ENCODE assay signal across 8 cellular contexts in genomic region chr18:3262234-3263171, GRCh38. TPM values are rescaled to one million over a fixed set of nuclear protein-coding genes. Genes with fewer than 3 reads are reported as not detected.
A peak's percentile ranks its signal among the peaks of the same experiment; 100 is the strongest.
DNase-seq lines count a peak whose midpoint lies in the region; ATAC-seq and TF ChIP-seq lines count a peak whose summit lies in the region.

No MANE protein-coding gene starts in this region.

- no peak for TF ChIP-seq CTCF in cardiac fibroblast (IDR thresholded peaks at IDR 0.05; ENCODE audit: low read depth, low read length)

- ATAC-seq in HG03039 (IDR thresholded peaks at IDR 0.05; ENCODE audit: unreplicated experiment) (peak; percentile 34), SK-N-SH treated with all-trans-retinoic acid at 6 μM for 48 hours (peak; percentile 47), left lobe of liver (peak; percentile 55)

- peak overlapping the region; percentile 94 for H3K27ac Mint-ChIP-seq in stimulated activated naive CD8-positive, alpha-beta T cell treated with anti-CD3 and anti-CD28 coated beads, Interleukin-15, Interleukin-2, amounts not matched to agents 100 ng/mL and 50 ng/mL, for 24 hours

- peak overlapping the region; percentile 100 for H3K4me3 Mint-ChIP-seq in stimulated activated naive CD8-positive, alpha-beta T cell treated with anti-CD3 and anti-CD28 coated beads, Interleukin-15, Interleukin-2, amounts not matched to agents 100 ng/mL and 50 ng/mL, for 24 hours

- peaks cover 85% of the 10 kb centered on the region for H3K4me1 Mint-ChIP-seq in stimulated activated naive CD8-positive, alpha-beta T cell treated with anti-CD3 and anti-CD28 coated beads, Interleukin-15, Interleukin-2, amounts not matched to agents 100 ng/mL and 50 ng/mL, for 24 hours (ENCODE audit: low read depth)

- H3K27me3 Mint-ChIP-seq in stimulated activated naive CD8-positive, alpha-beta T cell treated with anti-CD3 and anti-CD28 coated beads, Interleukin-15, Interleukin-2, amounts not matched to agents 100 ng/mL and 50 ng/mL, for 24 hours: no peaks in the 10 kb centered on the region

- H3K36me3 Mint-ChIP-seq in stimulated activated naive CD8-positive, alpha-beta T cell treated with anti-CD3 and anti-CD28 coated beads, Interleukin-15, Interleukin-2, amounts not matched to agents 100 ng/mL and 50 ng/mL, for 24 hours (ENCODE audit: low read depth): peaks cover 34% of the 10 kb centered on the region

- DNase-seq in DMS53 (lab: John Stamatoyannopoulos, UW): peak; percentile 90
- no peak for DNase-seq in DMS53 treated with DMSO at 0.1 percent for 48 hours (lab: John Stamatoyannopoulos, UW; ENCODE audit: unreplicated experiment)
- peak; percentile 45 to 52 for DNase-seq in cardiac fibroblast (ENCODE audit: low read depth in 2 of 2)
- DNase-seq in left lobe of liver (ENCODE audit: low spot score): peak; percentile 61
- DNase-seq in Ammon's horn (ENCODE audit: low spot score): no peak

- peak overlapping the region; percentile 79 to 80 for H3K4me3 ChIP-seq in cardiac fibroblast (replicated peaks in 1 of 2; ENCODE audit: low read depth in 2 of 2, low read length in 2 of 2)

- H3K9me3 Mint-ChIP-seq in stimulated activated naive CD8-positive, alpha-beta T cell treated with anti-CD3 and anti-CD28 coated beads, Interleukin-15, Interleukin-2, amounts not matched to agents 100 ng/mL and 50 ng/mL, for 24 hours: no peaks in the 10 kb centered on the region

TF ChIP-seq in SK-N-SH treated with all-trans-retinoic acid at 6 μM for 48 hours, 23 proteins besides CTCF, POLR2A, EP300 and RAD21:
- TF ChIP-seq ZFP30 (CRISPR knock-in tag; IDR thresholded peaks at IDR 0.05) (no peak), ISL1 (CRISPR knock-in tag; IDR thresholded peaks at IDR 0.05) (no peak), GLIS3 (CRISPR knock-in tag; IDR thresholded peaks at IDR 0.05) (no peak), RARB (CRISPR knock-in tag; IDR thresholded peaks at IDR 0.05) (no peak), ZNF8 (CRISPR knock-in tag; IDR thresholded peaks at IDR 0.05) (no peak), SNAI2 (CRISPR knock-in tag; IDR thresholded peaks at IDR 0.05) (no peak), CREB5 (CRISPR knock-in tag; IDR thresholded peaks at IDR 0.05; ENCODE audit: low read depth) (no peak), TSHZ2 (CRISPR knock-in tag; IDR thresholded peaks at IDR 0.05) (no peak), TOX (CRISPR knock-in tag; IDR thresholded peaks at IDR 0.05; ENCODE audit: borderline replicate concordance) (no peak), TCF4 (CRISPR knock-in tag; IDR thresholded peaks at IDR 0.05; ENCODE audit: borderline replicate concordance) (no peak)

RNA-seq across cellular contexts. Expression of gene MYL12B, which starts 0.6 kb away (rescaled TPM):
- 90.4 TPM for total RNA-seq in left lobe of liver

RNA-seq across cellular contexts. Expression of gene MYL12A, which starts 14.9 kb away (rescaled TPM):
- total RNA-seq in left lobe of liver: 85.5 TPM

RNA-seq across cellular contexts. Expression of gene MYOM1, which starts 42.7 kb away (rescaled TPM):
- total RNA-seq in left lobe of liver: 4.9 TPM

Comparison
In these comparisons a context has a peak if more than half of its experiments do, and no peak if none do; other contexts are left out.
1. DNase-seq: peak in DMS53 (single experiment), cardiac fibroblast (2 of 2) and left lobe of liver (single experiment); none in DMS53 treated with DMSO at 0.1 percent for 48 hours (single experiment) and Ammon's horn (single experiment).
2. Peak in every context shown above with its lines, with median percentiles within 50 percentile points of each other: ATAC-seq.